Comparison of ENCODE assay signal across 16 cellular contexts in the genomic region with DNA sequence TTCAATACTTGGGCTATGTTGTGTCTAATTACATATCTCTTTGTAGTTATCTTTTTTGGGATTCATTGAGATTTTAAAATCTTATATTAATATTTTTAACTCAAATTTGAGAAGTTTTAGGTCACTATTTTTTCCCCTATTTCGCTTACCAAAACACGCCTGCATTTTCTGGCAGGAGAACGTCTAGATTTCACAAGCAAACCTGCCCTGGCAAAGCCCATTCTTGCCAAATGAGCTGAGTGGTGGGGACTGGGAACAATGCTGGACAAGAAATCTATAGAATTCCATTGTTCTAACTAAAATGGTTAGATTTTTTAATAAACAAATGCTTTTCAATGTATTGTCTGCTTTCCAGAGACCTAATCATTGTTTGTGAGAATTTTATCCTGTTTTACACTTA.
DNase-seq lines count a peak whose midpoint lies in the region; ATAC-seq and TF ChIP-seq lines count a peak whose summit lies in the region.
"Had no signal": no experiment of that assay in that cellular context is flagged by ENCODE, and none has a peak within 500 bp of the region (broad histone marks: within the 10 kb centered on the region; RNA-seq: fewer than 3 reads in every experiment).

No MANE protein-coding gene starts in this region.

- H3K36me3 Mint-ChIP-seq in immature natural killer cell: peaks cover 0 to 4% (median 4%) of the 10 kb centered on the region in 3 donors
- H3K36me3 Mint-ChIP-seq: CD4-positive, alpha-beta memory T cell had no signal

- TF ChIP-seq CTCF in RWPE2 (IDR thresholded peaks at IDR 0.05; ENCODE audit: poor library complexity, severe bottlenecking) (no peak), epithelial cell of esophagus (IDR thresholded peaks at IDR 0.05; ENCODE audit: insufficient read depth, low read depth, low read length, missing control alignments) (no peak)

- peak overlapping the region; percentile 0 for H3K27ac ChIP-seq in RWPE2 (ENCODE audit: poor library complexity, severe bottlenecking)
- H3K27ac ChIP-seq: GM23248 had no signal

- H3K9me3 ChIP-seq in RWPE2 (ENCODE audit: severe bottlenecking): no peaks in the 10 kb centered on the region

- no peaks in the 10 kb centered on the region for H3K27me3 ChIP-seq in RWPE2 (ENCODE audit: insufficient read depth, poor library complexity, severe bottlenecking)

- H3K27me3 Mint-ChIP-seq in immature natural killer cell (ENCODE audit: low read depth in 3 of 3): peaks cover 0 to 1% (median 0%) of the 10 kb centered on the region in 3 donors
- H3K27me3 Mint-ChIP-seq: CD4-positive, alpha-beta memory T cell had no signal

- no peaks in the 10 kb centered on the region for H3K36me3 ChIP-seq in RWPE2 (ENCODE audit: low read depth)

- H3K4me3 Mint-ChIP-seq in immature natural killer cell: no peak overlapping the region
- H3K4me3 Mint-ChIP-seq: CD4-positive, alpha-beta memory T cell had no signal

- ATAC-seq in RWPE2 (ENCODE audit: low read depth): peak; percentile 35; the same call in 1 of the 3 replicates

- no peak overlapping the region for H3K27ac Mint-ChIP-seq in immature natural killer cell
- H3K27ac Mint-ChIP-seq: CD4-positive, alpha-beta memory T cell had no signal

- H3K9me3 Mint-ChIP-seq in immature natural killer cell: peaks cover 0 to 13% (median 0%) of the 10 kb centered on the region in 6 donors

- peaks cover 8% of the 10 kb centered on the region for H3K4me1 ChIP-seq in RWPE2 (ENCODE audit: insufficient read depth, poor library complexity, severe bottlenecking)

- H3K4me3 ChIP-seq in RWPE2 (ENCODE audit: severe bottlenecking): no peak overlapping the region
- no peak overlapping the region for H3K4me3 ChIP-seq in epithelial cell of esophagus (ENCODE audit: low read length)
- H3K4me3 ChIP-seq: GM23248 had no signal

- DNase-seq in HPDE6-E6E7 (ENCODE audit: extremely low spot score) (peak; percentile 6), RWPE2 (ENCODE audit: low spot score) (no peak), epithelial cell of esophagus (ENCODE audit: low read depth) (peak; percentile 78), middle frontal gyrus (ENCODE audit: extremely low spot score, low spot score) (no peak), OCI-M2 (lab: John Stamatoyannopoulos, UW; ENCODE audit: unreplicated experiment) (no peak), immature natural killer cell (no peak)
- DNase-seq: C1 segment of cervical spinal cord; Calu3; CD4-positive, alpha-beta memory T cell; COR-L47; DMS53; DMS79 treated with DMSO at 0.1 percent for 48 hours; GF-D8; GM23248; H7; HCEC 1CT had no signal

- no peaks in the 10 kb centered on the region for H3K4me1 Mint-ChIP-seq in immature natural killer cell
- H3K4me1 Mint-ChIP-seq: CD4-positive, alpha-beta memory T cell had no signal

Comparison
In these comparisons a context has a peak if more than half of its experiments do, and no peak if none do; other contexts are left out.
1. DNase-seq: peak in HPDE6-E6E7 (single experiment) and epithelial cell of esophagus (single experiment); none in RWPE2 (single experiment), middle frontal gyrus (single experiment), OCI-M2 (single experiment) and immature natural killer cell (0 of 3).